Comparison of ENCODE assay signal across 1 cellular context in the genomic region with DNA sequence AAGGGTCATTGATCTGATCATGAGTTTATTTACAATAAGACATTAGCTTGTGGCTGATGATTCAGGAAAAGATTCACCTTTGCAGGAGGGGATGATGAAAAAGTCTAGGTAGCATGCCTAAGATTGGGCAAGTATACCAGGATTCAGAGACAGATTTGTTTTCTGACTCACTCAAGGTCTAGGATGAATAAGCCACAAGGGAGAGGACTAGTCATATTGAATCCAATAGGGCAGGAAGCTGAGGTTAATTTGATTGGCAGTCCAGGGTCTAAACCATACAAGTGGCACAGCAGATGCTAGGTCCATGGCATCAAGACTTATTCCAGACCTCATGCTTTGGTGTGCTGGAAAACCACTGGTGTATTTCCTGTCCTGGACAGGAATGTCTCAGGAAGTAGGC.
TF ChIP-seq lines count a peak whose summit lies in the region.

No MANE protein-coding gene starts in this region.

TF ChIP-seq in SK-N-SH, 30 proteins besides CTCF, POLR2A, EP300 and RAD21 (continued from another document):
- TF ChIP-seq, protein P1, sequence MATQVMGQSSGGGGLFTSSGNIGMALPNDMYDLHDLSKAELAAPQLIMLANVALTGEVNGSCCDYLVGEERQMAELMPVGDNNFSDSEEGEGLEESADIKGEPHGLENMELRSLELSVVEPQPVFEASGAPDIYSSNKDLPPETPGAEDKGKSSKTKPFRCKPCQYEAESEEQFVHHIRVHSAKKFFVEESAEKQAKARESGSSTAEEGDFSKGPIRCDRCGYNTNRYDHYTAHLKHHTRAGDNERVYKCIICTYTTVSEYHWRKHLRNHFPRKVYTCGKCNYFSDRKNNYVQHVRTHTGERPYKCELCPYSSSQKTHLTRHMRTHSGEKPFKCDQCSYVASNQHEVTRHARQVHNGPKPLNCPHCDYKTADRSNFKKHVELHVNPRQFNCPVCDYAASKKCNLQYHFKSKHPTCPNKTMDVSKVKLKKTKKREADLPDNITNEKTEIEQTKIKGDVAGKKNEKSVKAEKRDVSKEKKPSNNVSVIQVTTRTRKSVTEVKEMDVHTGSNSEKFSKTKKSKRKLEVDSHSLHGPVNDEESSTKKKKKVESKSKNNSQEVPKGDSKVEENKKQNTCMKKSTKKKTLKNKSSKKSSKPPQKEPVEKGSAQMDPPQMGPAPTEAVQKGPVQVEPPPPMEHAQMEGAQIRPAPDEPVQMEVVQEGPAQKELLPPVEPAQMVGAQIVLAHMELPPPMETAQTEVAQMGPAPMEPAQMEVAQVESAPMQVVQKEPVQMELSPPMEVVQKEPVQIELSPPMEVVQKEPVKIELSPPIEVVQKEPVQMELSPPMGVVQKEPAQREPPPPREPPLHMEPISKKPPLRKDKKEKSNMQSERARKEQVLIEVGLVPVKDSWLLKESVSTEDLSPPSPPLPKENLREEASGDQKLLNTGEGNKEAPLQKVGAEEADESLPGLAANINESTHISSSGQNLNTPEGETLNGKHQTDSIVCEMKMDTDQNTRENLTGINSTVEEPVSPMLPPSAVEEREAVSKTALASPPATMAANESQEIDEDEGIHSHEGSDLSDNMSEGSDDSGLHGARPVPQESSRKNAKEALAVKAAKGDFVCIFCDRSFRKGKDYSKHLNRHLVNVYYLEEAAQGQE (IDR thresholded peaks at IDR 0.05; ENCODE audit: low read depth, low read length): no peak
- no peak for TF ChIP-seq RCOR1 (IDR thresholded peaks at IDR 0.05; ENCODE audit: low read length)
- TF ChIP-seq, protein P2, sequence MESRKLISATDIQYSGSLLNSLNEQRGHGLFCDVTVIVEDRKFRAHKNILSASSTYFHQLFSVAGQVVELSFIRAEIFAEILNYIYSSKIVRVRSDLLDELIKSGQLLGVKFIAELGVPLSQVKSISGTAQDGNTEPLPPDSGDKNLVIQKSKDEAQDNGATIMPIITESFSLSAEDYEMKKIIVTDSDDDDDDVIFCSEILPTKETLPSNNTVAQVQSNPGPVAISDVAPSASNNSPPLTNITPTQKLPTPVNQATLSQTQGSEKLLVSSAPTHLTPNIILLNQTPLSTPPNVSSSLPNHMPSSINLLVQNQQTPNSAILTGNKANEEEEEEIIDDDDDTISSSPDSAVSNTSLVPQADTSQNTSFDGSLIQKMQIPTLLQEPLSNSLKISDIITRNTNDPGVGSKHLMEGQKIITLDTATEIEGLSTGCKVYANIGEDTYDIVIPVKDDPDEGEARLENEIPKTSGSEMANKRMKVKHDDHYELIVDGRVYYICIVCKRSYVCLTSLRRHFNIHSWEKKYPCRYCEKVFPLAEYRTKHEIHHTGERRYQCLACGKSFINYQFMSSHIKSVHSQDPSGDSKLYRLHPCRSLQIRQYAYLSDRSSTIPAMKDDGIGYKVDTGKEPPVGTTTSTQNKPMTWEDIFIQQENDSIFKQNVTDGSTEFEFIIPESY (IDR thresholded peaks at IDR 0.05; ENCODE audit: borderline replicate concordance, low read depth): no peak
- no peak for TF ChIP-seq SMC3 (IDR thresholded peaks at IDR 0.05; ENCODE audit: low read depth, low read length)
- no peak for TF ChIP-seq MXI1 (IDR thresholded peaks at IDR 0.05; ENCODE audit: low read depth, low read length)
- TF ChIP-seq EZH2phosphoT487 (IDR thresholded peaks at IDR 0.05; ENCODE audit: borderline replicate concordance, low read depth): no peak
- TF ChIP-seq TCF12 (IDR thresholded peaks at IDR 0.05): peak; percentile 93
- TF ChIP-seq, protein P3, sequence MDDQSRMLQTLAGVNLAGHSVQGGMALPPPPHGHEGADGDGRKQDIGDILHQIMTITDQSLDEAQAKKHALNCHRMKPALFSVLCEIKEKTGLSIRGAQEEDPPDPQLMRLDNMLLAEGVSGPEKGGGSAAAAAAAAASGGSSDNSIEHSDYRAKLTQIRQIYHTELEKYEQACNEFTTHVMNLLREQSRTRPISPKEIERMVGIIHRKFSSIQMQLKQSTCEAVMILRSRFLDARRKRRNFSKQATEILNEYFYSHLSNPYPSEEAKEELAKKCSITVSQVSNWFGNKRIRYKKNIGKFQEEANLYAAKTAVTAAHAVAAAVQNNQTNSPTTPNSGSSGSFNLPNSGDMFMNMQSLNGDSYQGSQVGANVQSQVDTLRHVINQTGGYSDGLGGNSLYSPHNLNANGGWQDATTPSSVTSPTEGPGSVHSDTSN (IDR thresholded peaks at IDR 0.05): peak; percentile 96
- peak; percentile 88 for TF ChIP-seq FOSL2 (IDR thresholded peaks at IDR 0.05; ENCODE audit: borderline replicate concordance, low read depth)
- no peak for TF ChIP-seq FOXJ3 (CRISPR knock-in tag; IDR thresholded peaks at IDR 0.05)
- no peak for TF ChIP-seq MEF2A (IDR thresholded peaks at IDR 0.05; ENCODE audit: borderline replicate concordance, low read depth)
- TF ChIP-seq YY1 (IDR thresholded peaks at IDR 0.05; ENCODE audit: low read depth): no peak
- TF ChIP-seq, protein P4, sequence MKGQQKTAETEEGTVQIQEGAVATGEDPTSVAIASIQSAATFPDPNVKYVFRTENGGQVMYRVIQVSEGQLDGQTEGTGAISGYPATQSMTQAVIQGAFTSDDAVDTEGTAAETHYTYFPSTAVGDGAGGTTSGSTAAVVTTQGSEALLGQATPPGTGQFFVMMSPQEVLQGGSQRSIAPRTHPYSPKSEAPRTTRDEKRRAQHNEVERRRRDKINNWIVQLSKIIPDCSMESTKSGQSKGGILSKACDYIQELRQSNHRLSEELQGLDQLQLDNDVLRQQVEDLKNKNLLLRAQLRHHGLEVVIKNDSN (IDR thresholded peaks at IDR 0.05; ENCODE audit: borderline replicate concordance, low read depth): no peak
- TF ChIP-seq, protein P5, sequence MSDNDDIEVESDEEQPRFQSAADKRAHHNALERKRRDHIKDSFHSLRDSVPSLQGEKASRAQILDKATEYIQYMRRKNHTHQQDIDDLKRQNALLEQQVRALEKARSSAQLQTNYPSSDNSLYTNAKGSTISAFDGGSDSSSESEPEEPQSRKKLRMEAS (IDR thresholded peaks at IDR 0.05; ENCODE audit: low read depth): peak; percentile 41; the same call in 1 of the 2 replicates
- TF ChIP-seq SIN3A (IDR thresholded peaks at IDR 0.05; ENCODE audit: borderline replicate concordance, low read depth, low read length): no peak
- TF ChIP-seq POLR2AphosphoS5 (IDR thresholded peaks at IDR 0.05; ENCODE audit: low read depth, low read length): no peak
- TF ChIP-seq GABPA (IDR thresholded peaks at IDR 0.05; ENCODE audit: low read depth): no peak; the same call in 1 of the 2 replicates
- no peak for TF ChIP-seq CHD2 (IDR thresholded peaks at IDR 0.05; ENCODE audit: low read length, partially characterized antibody)
